ENCODE assay signal across 20 cellular contexts in genomic region chr9:84775056-84775648, GRCh38.
"Had no signal": no experiment of that assay in that cellular context is flagged by ENCODE, and none has a peak within 500 bp of the region (broad histone marks: within the 10 kb centered on the region; RNA-seq: fewer than 3 reads in every experiment).

No MANE protein-coding gene starts in this region.

- DNase-seq: effector memory CD4-positive, alpha-beta T cell; esophagus squamous epithelium; foreskin fibroblast; glutamatergic neuron; islet precursor cell; left ventricle myocardium inferior; lower lobe of right lung; mesenchymal stem cell; midbrain; naive B cell; nephron progenitor cell; posterior cingulate gyrus; sigmoid colon; stimulated activated CD4-positive, alpha-beta T cell treated with anti-CD3 and anti-CD28 coated beads, Interleukin-12 subunit alpha, Interleukin-12 subunit beta, amount 100 ng/mL, for 4 hours; stimulated activated naive CD4-positive, alpha-beta T cell treated with Interleukin-2 at 50 U/mL for 16 hours; trophoblast cell had no signal

- H3K9me3 Mint-ChIP-seq: nephron progenitor cell had no signal

- H3K4me3 Mint-ChIP-seq: naive B cell, nephron progenitor cell had no signal

- H3K27me3 ChIP-seq: esophagus squamous epithelium, gastroesophageal sphincter, right atrium auricular region, sigmoid colon had no signal

- ATAC-seq: gastroesophageal sphincter, lower lobe of right lung had no signal

- H3K4me1 ChIP-seq: esophagus squamous epithelium, gastroesophageal sphincter, left ventricle myocardium inferior, lower lobe of right lung, right atrium auricular region had no signal

- H3K9me3 ChIP-seq: esophagus squamous epithelium, gastroesophageal sphincter, left ventricle myocardium inferior, lower lobe of right lung, neutrophil, right atrium auricular region, sigmoid colon had no signal

- H3K4me1 Mint-ChIP-seq: naive B cell had no signal

- H3K36me3 Mint-ChIP-seq: naive B cell had no signal

- H3K4me3 ChIP-seq: esophagus squamous epithelium, gastroesophageal sphincter, left ventricle myocardium inferior, lower lobe of right lung, right atrium auricular region, sigmoid colon, skin epidermis had no signal

- H3K27ac ChIP-seq: esophagus squamous epithelium, gastroesophageal sphincter, left ventricle myocardium inferior, lower lobe of right lung, neutrophil, right atrium auricular region, sigmoid colon, skin epidermis had no signal

- H3K36me3 ChIP-seq: esophagus squamous epithelium, gastroesophageal sphincter, left ventricle myocardium inferior, lower lobe of right lung, neutrophil, right atrium auricular region, sigmoid colon had no signal
